ENCODE assay signal across 22 cellular contexts in the genomic region with DNA sequence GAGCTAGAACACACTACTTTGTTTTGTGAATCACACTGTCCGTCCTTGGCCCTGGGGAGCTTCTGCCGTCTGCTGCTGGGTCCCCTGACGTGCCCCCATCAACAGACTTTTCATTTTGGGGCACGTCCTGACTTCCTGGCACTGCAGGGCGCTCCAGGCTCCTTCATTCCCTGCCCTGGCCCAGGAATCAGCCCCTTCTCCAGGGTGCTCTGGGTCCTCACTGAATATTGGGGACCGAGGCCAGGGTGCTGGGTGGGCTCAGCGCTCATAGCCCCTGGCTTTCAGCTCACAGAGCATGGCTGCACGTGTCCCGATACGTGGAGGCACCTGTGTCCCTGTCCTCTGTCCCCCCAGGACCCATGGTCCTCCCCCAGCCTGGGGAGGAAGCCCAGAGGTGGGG. TPM values are rescaled to one million over a fixed set of nuclear protein-coding genes. Genes with fewer than 3 reads are reported as not detected.
DNase-seq lines count a peak whose midpoint lies in the region; ATAC-seq, FAIRE-seq and TF ChIP-seq lines count a peak whose summit lies in the region.
"Had no signal": no experiment of that assay in that cellular context is flagged by ENCODE, and none has a peak within 500 bp of the region (broad histone marks: within the 10 kb centered on the region; RNA-seq: fewer than 3 reads in every experiment).

No MANE protein-coding gene starts in this region.

- TF ChIP-seq CTCF in HepG2 (CRISPR knock-in tag; IDR thresholded peaks at IDR 0.05) (no peak), right lobe of liver (IDR thresholded peaks at IDR 0.05) (no peak), omental fat pad (IDR thresholded peaks at IDR 0.05) (no peak)

- no peak overlapping the region for H2BK120ac ChIP-seq in mesenchymal stem cell (ENCODE audit: low read depth, low read length)

- H3K4me3 ChIP-seq in HepG2 (replicated peaks in 1 of 3; ENCODE audit: insufficient read depth in 1 of 3, low read depth in 2 of 3, low read length in 3 of 3) = no peak overlapping the region
- H3K4me3 ChIP-seq in right lobe of liver = no peak overlapping the region
- no peak overlapping the region for H3K4me3 ChIP-seq in mesenchymal stem cell (ENCODE audit: insufficient read depth in 1 of 2, low read depth in 1 of 2, low read length in 2 of 2)
- H3K4me3 ChIP-seq: GM23248 had no signal

- intact Hi-C loops in HepG2 (cut with micrococcal nuclease; ENCODE audit: unreplicated experiment) (no loop called here), right lobe of liver (cut with DNase I) (no loop called here)

- DNase-seq in HepG2 (ENCODE audit: low spot score) (no peak), right lobe of liver (no peak), mesenchymal stem cell (no peak), omental fat pad (ENCODE audit: low spot score) (no peak), CD1c-positive myeloid dendritic cell (ENCODE audit: extremely low spot score) (no peak), NOMO-1 treated with DMSO at 0.1 percent for 48 hours (lab: John Stamatoyannopoulos, UW; ENCODE audit: unreplicated experiment) (no peak)
- DNase-seq: 8988T; AML-193; C1 segment of cervical spinal cord; Calu3; CD8-positive, alpha-beta memory T cell; DMS153; GM23248; H9; Kasumi-1; NCI-H1417; NCI-H187; NCI-H446; NCI-H526; SHP77; SW 1271 had no signal

- H2BK5ac ChIP-seq in mesenchymal stem cell (ENCODE audit: low read depth, low read length, poor library complexity, severe bottlenecking) = no peak overlapping the region

- BruUV-seq in HepG2 (replicated peaks; lab: Mats Ljungman, UMichigan) = no TSS peak

- TF ChIP-seq EP300 in HepG2 (IDR thresholded peaks at IDR 0.05; ENCODE audit: low read depth in 2 of 2, low read length in 2 of 2) (no peak), HepG2 (CRISPR knock-in tag; IDR thresholded peaks at IDR 0.05; ENCODE audit: borderline replicate concordance) (no peak)

- H3K9ac ChIP-seq in HepG2 (ENCODE audit: insufficient read depth, low read depth, low read length) (no peak overlapping the region), mesenchymal stem cell (ENCODE audit: low read length) (no peak overlapping the region)
- H3K9ac ChIP-seq: GM23248 had no signal

- H4K8ac ChIP-seq in mesenchymal stem cell (ENCODE audit: low read length) = no peak overlapping the region

- TF ChIP-seq POLR2A in HepG2 (IDR thresholded peaks at IDR 0.05; ENCODE audit: insufficient read depth in 1 of 2, low read depth in 2 of 2, low read length in 2 of 2) (no peak), right lobe of liver (IDR thresholded peaks at IDR 0.05) (no peak)

- POLR2A ChIA-PET in HepG2 (lab: Yijun Ruan, JAX) = interaction anchor here (1.0 kb wide), 1 partner anchor 624 kb away, joined by 3 read pairs; no protein-coding TSS in a partner anchor

- H3K14ac ChIP-seq in mesenchymal stem cell (ENCODE audit: low read length in 2 of 2) = no peak overlapping the region

- H3K9me3 ChIP-seq in HepG2 (ENCODE audit: low read length) (no peaks in the 10 kb centered on the region), right lobe of liver (no peaks in the 10 kb centered on the region), mesenchymal stem cell (ENCODE audit: control insufficient read depth, low read length) (no peaks in the 10 kb centered on the region)

- no peak overlapping the region for H4K91ac ChIP-seq in mesenchymal stem cell (ENCODE audit: low read length)

- H3K27ac ChIP-seq in HepG2 (ENCODE audit: extremely low read length, insufficient read depth, low read length) (no peak overlapping the region), right lobe of liver (no peak overlapping the region), mesenchymal stem cell (ENCODE audit: low read length, poor library complexity, severe bottlenecking) (no peak overlapping the region)
- H3K27ac ChIP-seq: GM23248 had no signal

- no peak overlapping the region for H3K4ac ChIP-seq in mesenchymal stem cell (ENCODE audit: low read depth in 1 of 2, low read length in 2 of 2)

- no peak overlapping the region for H3K4me2 ChIP-seq in HepG2 (ENCODE audit: low read depth, low read length)
- H3K4me2 ChIP-seq in mesenchymal stem cell (ENCODE audit: low read length, poor library complexity, severe bottlenecking) = no peak overlapping the region

- CTCF ChIA-PET in HepG2 (lab: Yijun Ruan, JAX; ENCODE audit: low intra/inter-chr PET ratio, low total read pairs) = no interaction called here

- in situ Hi-C loops in HepG2 (cut with HindIII; ENCODE audit: extremely low pct_ligation_motif_present, low pct_unique_long_range_greater_than_20kb) = no loop called here

- H2BK15ac ChIP-seq in mesenchymal stem cell (ENCODE audit: low read depth, poor library complexity, severe bottlenecking) = no peak overlapping the region

- H4K20me1 ChIP-seq in HepG2 (ENCODE audit: insufficient read depth, low read length) = no peaks in the 10 kb centered on the region

- peak overlapping the region; percentile 30 for H2AK5ac ChIP-seq in mesenchymal stem cell (ENCODE audit: low read length, severe bottlenecking)

- H3K4me1 ChIP-seq in HepG2 (ENCODE audit: insufficient read depth, low read length) = 0 out of 2 replicates have a peak, but pooled peaks cover 2% of the 10 kb centered on the region
- no peaks in the 10 kb centered on the region for H3K4me1 ChIP-seq in right lobe of liver
- peaks cover 55% of the 10 kb centered on the region for H3K4me1 ChIP-seq in mesenchymal stem cell (ENCODE audit: control insufficient read depth, insufficient read depth, low read depth, low read length)

- no peak overlapping the region for H2BK12ac ChIP-seq in mesenchymal stem cell (ENCODE audit: low read length in 2 of 2)

- peaks cover 10% of the 10 kb centered on the region for H3K79me1 ChIP-seq in mesenchymal stem cell (replicated peaks; ENCODE audit: low read length, poor library complexity, severe bottlenecking)

- H3K27me3 ChIP-seq in HepG2 (ENCODE audit: control insufficient read depth in 1 of 2, insufficient read depth in 2 of 2, low read length in 2 of 2) (no peaks in the 10 kb centered on the region), right lobe of liver (no peaks in the 10 kb centered on the region), mesenchymal stem cell (ENCODE audit: control insufficient read depth in 1 of 2, insufficient read depth in 1 of 2, low read length in 2 of 2) (no peaks in the 10 kb centered on the region)

- H3K23ac ChIP-seq in mesenchymal stem cell (ENCODE audit: low read length in 2 of 2) = no peak overlapping the region

- H3K79me2 ChIP-seq in HepG2 (ENCODE audit: insufficient read depth, low read length) = no peaks in the 10 kb centered on the region

- no peak for TF ChIP-seq RAD21 in HepG2 (CRISPR knock-in tag; IDR thresholded peaks at IDR 0.05)

- no peak overlapping the region for H3K18ac ChIP-seq in mesenchymal stem cell (ENCODE audit: low read depth in 1 of 2, low read length in 2 of 2)

- FAIRE-seq in HepG2 (lab: Jason Lieb, UNC) = no peak
- FAIRE-seq: GM12891 had no signal

- WGBS in HepG2 (ENCODE audit: low lambda C conversion rate) = 100% methylated on average over 5 of the region's 10 CpGs
- WGBS in right lobe of liver (ENCODE audit: insufficient coverage, low coverage, low lambda C conversion rate, missing lambda C conversion rate) = no CpG with 5 or more reads among the region's 10 CpGs
- WGBS in mesenchymal stem cell = 87% methylated on average over 10 of the region's 10 CpGs

- H2AFZ ChIP-seq in HepG2 (ENCODE audit: low read length) = no peak overlapping the region
- H2AFZ ChIP-seq in mesenchymal stem cell (ENCODE audit: low read depth, low read length) = no peak overlapping the region
- H2AFZ ChIP-seq: GM23248 had no signal

- ATAC-seq in HepG2 (no peak), right lobe of liver (no peak), omental fat pad (ENCODE audit: low FRiP score) (no peak)

- H3K36me3 ChIP-seq in HepG2 (replicated peaks in 1 of 2; ENCODE audit: control insufficient read depth in 1 of 2, insufficient read depth in 2 of 2, low read length in 2 of 2) (peaks cover 3 to 6% of the 10 kb centered on the region in 2 experiments; a peak in 2 of 5 replicates), right lobe of liver (no peaks in the 10 kb centered on the region), mesenchymal stem cell (ENCODE audit: control insufficient read depth in 1 of 2, insufficient read depth in 2 of 2, low read depth in 1 of 2, low read length in 2 of 2) (peaks cover 50 to 69% of the 10 kb centered on the region in 2 experiments)

RNA-seq across cellular contexts. Expression of gene TSPAN4, which starts 22.3 kb away (rescaled TPM):
- total RNA-seq in HepG2 (2016; rRNA removed; fragmentation: Illumina TruSeq; extraction: Trizol) (13.2 and 31.7 TPM in 2 replicates), right lobe of liver (10 to 100 TPM; 14.9 to 80.6 (median 30.5) TPM), omental fat pad (100 to 1,000 TPM; 145 to 234 (median 175) TPM)
- 8.9 and 10.0 TPM in 2 replicates for total RNA-seq in HepG2 (2016; cell fraction: cytosol; rRNA removed; fragmentation: Illumina TruSeq; extraction: Trizol; ENCODE audit: low read depth)
- total RNA-seq in HepG2 (2016; cell fraction: insoluble cytoplasmic fraction; rRNA removed; fragmentation: Illumina TruSeq; extraction: Trizol) = 12.0 and 31.8 TPM in 2 replicates
- total RNA-seq in HepG2 (2016; cell fraction: membrane; rRNA removed; fragmentation: Illumina TruSeq; extraction: Trizol) = 11.0 and 13.5 TPM in 2 replicates
- total RNA-seq in HepG2 (2016; cell fraction: nucleus; rRNA removed; fragmentation: Illumina TruSeq; extraction: Trizol) = 26.1 and 32.6 TPM in 2 replicates
- polyA plus RNA-seq in HepG2 (2011; rRNA removed) = 68.3 and 88.5 TPM in 2 replicates
- polyA plus RNA-seq in HepG2 (2011; cell fraction: cytosol; rRNA removed) = 60.2 and 113 TPM in 2 replicates
- polyA plus RNA-seq in HepG2 (2011; cell fraction: nucleus; rRNA removed) = 232 and 327 TPM in 2 replicates
- polyA plus RNA-seq in HepG2 (2012) = 22.7 and 28.5 TPM in 2 replicates
- 10.4 TPM in 2 replicates for polyA plus RNA-seq in HepG2 (2016; cell fraction: cytosol; fragmentation: Illumina TruSeq; extraction: Trizol; ENCODE audit: low read depth)
- polyA plus RNA-seq in HepG2 (2016; cell fraction: insoluble cytoplasmic fraction; fragmentation: Illumina TruSeq; extraction: Trizol; ENCODE audit: low read depth) = 11.8 and 12.7 TPM in 2 replicates
- 8.5 and 12.0 TPM in 2 replicates for polyA plus RNA-seq in HepG2 (2016; cell fraction: membrane; fragmentation: Illumina TruSeq; extraction: Trizol; ENCODE audit: low read depth)
- 59.4 and 62.8 TPM in 2 replicates for polyA plus RNA-seq in HepG2 (2016; cell fraction: nucleus; fragmentation: Illumina TruSeq; extraction: Trizol; ENCODE audit: insufficient read depth, low read depth)
- 59.6 and 124 TPM in 2 replicates for polyA minus RNA-seq in HepG2 (2011; rRNA and poly(A)+ RNA removed; ENCODE audit: low replicate concordance)
- polyA minus RNA-seq in HepG2 (2011; cell fraction: cytosol; rRNA and poly(A)+ RNA removed) = 24.9 and 25.9 TPM in 2 replicates
- polyA minus RNA-seq in HepG2 (2011; cell fraction: nucleus; rRNA and poly(A)+ RNA removed) = 16.4 and 16.9 TPM in 2 replicates
- polyA plus RNA-seq in mesenchymal stem cell (2013, experiment 1 of 2) = 121 TPM
- 117 TPM for polyA plus RNA-seq in mesenchymal stem cell (2013, experiment 2 of 2)

RNA-seq across cellular contexts. Expression of gene POLR2L, which starts 22.6 kb away (rescaled TPM):
- 114 and 146 TPM in 2 replicates for total RNA-seq in HepG2 (2016; rRNA removed; fragmentation: Illumina TruSeq; extraction: Trizol)
- 37.0 and 48.5 TPM in 2 replicates for total RNA-seq in HepG2 (2016; cell fraction: cytosol; rRNA removed; fragmentation: Illumina TruSeq; extraction: Trizol; ENCODE audit: low read depth)
- 113 and 136 TPM in 2 replicates for total RNA-seq in HepG2 (2016; cell fraction: insoluble cytoplasmic fraction; rRNA removed; fragmentation: Illumina TruSeq; extraction: Trizol)
- 68.6 and 79.8 TPM in 2 replicates for total RNA-seq in HepG2 (2016; cell fraction: membrane; rRNA removed; fragmentation: Illumina TruSeq; extraction: Trizol)
- 34.9 and 39.5 TPM in 2 replicates for total RNA-seq in HepG2 (2016; cell fraction: nucleus; rRNA removed; fragmentation: Illumina TruSeq; extraction: Trizol)
- 104 and 115 TPM in 2 replicates for polyA plus RNA-seq in HepG2 (2011; rRNA removed)
- 35.1 and 78.0 TPM in 2 replicates for polyA plus RNA-seq in HepG2 (2011; cell fraction: cytosol; rRNA removed)
- 44.7 and 47.4 TPM in 2 replicates for polyA plus RNA-seq in HepG2 (2011; cell fraction: nucleus; rRNA removed)
- polyA plus RNA-seq in HepG2 (2012) = 57.4 and 93.8 TPM in 2 replicates
- polyA plus RNA-seq in HepG2 (2016; cell fraction: cytosol; fragmentation: Illumina TruSeq; extraction: Trizol; ENCODE audit: low read depth) = 58.6 and 89.5 TPM in 2 replicates
- polyA plus RNA-seq in HepG2 (2016; cell fraction: insoluble cytoplasmic fraction; fragmentation: Illumina TruSeq; extraction: Trizol; ENCODE audit: low read depth) = 221 and 225 TPM in 2 replicates
- 90.2 and 102 TPM in 2 replicates for polyA plus RNA-seq in HepG2 (2016; cell fraction: membrane; fragmentation: Illumina TruSeq; extraction: Trizol; ENCODE audit: low read depth)
- polyA plus RNA-seq in HepG2 (2016; cell fraction: nucleus; fragmentation: Illumina TruSeq; extraction: Trizol; ENCODE audit: insufficient read depth, low read depth) = 84.0 and 90.2 TPM in 2 replicates
- 129 and 143 TPM in 2 replicates for polyA minus RNA-seq in HepG2 (2011; rRNA and poly(A)+ RNA removed; ENCODE audit: low replicate concordance)
- polyA minus RNA-seq in HepG2 (2011; cell fraction: cytosol; rRNA and poly(A)+ RNA removed) = 35.6 and 37.0 TPM in 2 replicates
- 27.3 and 33.1 TPM in 2 replicates for polyA minus RNA-seq in HepG2 (2011; cell fraction: nucleus; rRNA and poly(A)+ RNA removed)
- total RNA-seq in right lobe of liver = 10 to 100 TPM; 34.5 to 88.1 (median 72.9) TPM
- 439 TPM for polyA plus RNA-seq in mesenchymal stem cell (2013, experiment 1 of 2)
- polyA plus RNA-seq in mesenchymal stem cell (2013, experiment 2 of 2) = 458 TPM
- 100 to 1,000 TPM in 3 of 4 donors, 10 to 100 TPM in 1; 95.5 to 165 (median 110) TPM for total RNA-seq in omental fat pad

RNA-seq across cellular contexts. Expression of gene CD151, which starts 32.2 kb away (rescaled TPM):
- 54.0 and 125 TPM in 2 replicates for total RNA-seq in HepG2 (2016; rRNA removed; fragmentation: Illumina TruSeq; extraction: Trizol)
- 31.5 and 37.4 TPM in 2 replicates for total RNA-seq in HepG2 (2016; cell fraction: cytosol; rRNA removed; fragmentation: Illumina TruSeq; extraction: Trizol; ENCODE audit: low read depth)
- total RNA-seq in HepG2 (2016; cell fraction: insoluble cytoplasmic fraction; rRNA removed; fragmentation: Illumina TruSeq; extraction: Trizol) = 60.0 and 126 TPM in 2 replicates
- total RNA-seq in HepG2 (2016; cell fraction: membrane; rRNA removed; fragmentation: Illumina TruSeq; extraction: Trizol) = 34.7 and 43.1 TPM in 2 replicates
- 93.4 and 110 TPM in 2 replicates for total RNA-seq in HepG2 (2016; cell fraction: nucleus; rRNA removed; fragmentation: Illumina TruSeq; extraction: Trizol)
- 197 and 287 TPM in 2 replicates for polyA plus RNA-seq in HepG2 (2011; rRNA removed)
- 200 and 252 TPM in 2 replicates for polyA plus RNA-seq in HepG2 (2011; cell fraction: cytosol; rRNA removed)
- 375 and 396 TPM in 2 replicates for polyA plus RNA-seq in HepG2 (2011; cell fraction: nucleus; rRNA removed)
- 93.8 and 141 TPM in 2 replicates for polyA plus RNA-seq in HepG2 (2012)
- 36.4 and 45.9 TPM in 2 replicates for polyA plus RNA-seq in HepG2 (2016; cell fraction: cytosol; fragmentation: Illumina TruSeq; extraction: Trizol; ENCODE audit: low read depth)
- 54.8 and 63.7 TPM in 2 replicates for polyA plus RNA-seq in HepG2 (2016; cell fraction: insoluble cytoplasmic fraction; fragmentation: Illumina TruSeq; extraction: Trizol; ENCODE audit: low read depth)
- 41.9 and 45.5 TPM in 2 replicates for polyA plus RNA-seq in HepG2 (2016; cell fraction: membrane; fragmentation: Illumina TruSeq; extraction: Trizol; ENCODE audit: low read depth)
- polyA plus RNA-seq in HepG2 (2016; cell fraction: nucleus; fragmentation: Illumina TruSeq; extraction: Trizol; ENCODE audit: insufficient read depth, low read depth) = 208 and 218 TPM in 2 replicates
- polyA minus RNA-seq in HepG2 (2011; rRNA and poly(A)+ RNA removed; ENCODE audit: low replicate concordance) = 312 and 492 TPM in 2 replicates
- 90.0 and 90.8 TPM in 2 replicates for polyA minus RNA-seq in HepG2 (2011; cell fraction: cytosol; rRNA and poly(A)+ RNA removed)
- 60.9 and 80.8 TPM in 2 replicates for polyA minus RNA-seq in HepG2 (2011; cell fraction: nucleus; rRNA and poly(A)+ RNA removed)
- 100 to 1,000 TPM in 5 of 6 experiments, 10 to 100 TPM in 1; 70.8 to 156 (median 135) TPM for total RNA-seq in right lobe of liver
- polyA plus RNA-seq in mesenchymal stem cell (2013, experiment 1 of 2) = 315 TPM
- 301 TPM for polyA plus RNA-seq in mesenchymal stem cell (2013, experiment 2 of 2)
- total RNA-seq in omental fat pad = 100 to 1,000 TPM; 328 to 675 (median 614) TPM

RNA-seq across cellular contexts. Expression of gene CRACR2B, which starts 37.2 kb away (rescaled TPM):
- total RNA-seq in HepG2 (2016; rRNA removed; fragmentation: Illumina TruSeq; extraction: Trizol) = 8.9 and 14.9 TPM in 2 replicates
- total RNA-seq in HepG2 (2016; cell fraction: cytosol; rRNA removed; fragmentation: Illumina TruSeq; extraction: Trizol; ENCODE audit: low read depth) = 5.5 and 5.9 TPM in 2 replicates
- 8.5 and 12.6 TPM in 2 replicates for total RNA-seq in HepG2 (2016; cell fraction: insoluble cytoplasmic fraction; rRNA removed; fragmentation: Illumina TruSeq; extraction: Trizol)
- 6.6 and 10.0 TPM in 2 replicates for total RNA-seq in HepG2 (2016; cell fraction: membrane; rRNA removed; fragmentation: Illumina TruSeq; extraction: Trizol)
- 10.8 and 16.7 TPM in 2 replicates for total RNA-seq in HepG2 (2016; cell fraction: nucleus; rRNA removed; fragmentation: Illumina TruSeq; extraction: Trizol)
- 21.0 and 27.7 TPM in 2 replicates for polyA plus RNA-seq in HepG2 (2011; rRNA removed)
- polyA plus RNA-seq in HepG2 (2011; cell fraction: cytosol; rRNA removed) = 9.8 and 16.5 TPM in 2 replicates
- polyA plus RNA-seq in HepG2 (2011; cell fraction: nucleus; rRNA removed) = 278 and 343 TPM in 2 replicates
- polyA plus RNA-seq in HepG2 (2012) = 10.5 and 14.8 TPM in 2 replicates
- 8.3 and 10.9 TPM in 2 replicates for polyA plus RNA-seq in HepG2 (2016; cell fraction: cytosol; fragmentation: Illumina TruSeq; extraction: Trizol; ENCODE audit: low read depth)
- polyA plus RNA-seq in HepG2 (2016; cell fraction: insoluble cytoplasmic fraction; fragmentation: Illumina TruSeq; extraction: Trizol; ENCODE audit: low read depth) = 14.8 and 17.4 TPM in 2 replicates
- polyA plus RNA-seq in HepG2 (2016; cell fraction: membrane; fragmentation: Illumina TruSeq; extraction: Trizol; ENCODE audit: low read depth) = 11.2 and 14.5 TPM in 2 replicates
- polyA plus RNA-seq in HepG2 (2016; cell fraction: nucleus; fragmentation: Illumina TruSeq; extraction: Trizol; ENCODE audit: insufficient read depth, low read depth) = 48.6 and 55.2 TPM in 2 replicates
- 3.4 and 13.9 TPM in 2 replicates for polyA minus RNA-seq in HepG2 (2011; rRNA and poly(A)+ RNA removed; ENCODE audit: low replicate concordance)
- polyA minus RNA-seq in HepG2 (2011; cell fraction: cytosol; rRNA and poly(A)+ RNA removed) = 7.5 and 8.4 TPM in 2 replicates
- polyA minus RNA-seq in HepG2 (2011; cell fraction: nucleus; rRNA and poly(A)+ RNA removed) = 22.7 and 23.2 TPM in 2 replicates
- total RNA-seq in right lobe of liver = 1 to 10 TPM; 2.2 to 4.0 (median 3.1) TPM
- polyA plus RNA-seq in mesenchymal stem cell (2013, experiment 1 of 2) = 0.58 TPM
- 0.34 TPM for polyA plus RNA-seq in mesenchymal stem cell (2013, experiment 2 of 2)
- 10 to 100 TPM in 1 of 4 donors, 1 to 10 TPM in 3; 6.3 to 39.7 (median 6.9) TPM for total RNA-seq in omental fat pad
- polyA plus RNA-seq: CD8-positive, alpha-beta memory T cell had no signal

RNA-seq across cellular contexts. Expression of gene CHID1, which starts 45.7 kb away (rescaled TPM):
- total RNA-seq in HepG2 (2016; rRNA removed; fragmentation: Illumina TruSeq; extraction: Trizol) (39.6 and 65.1 TPM in 2 replicates), right lobe of liver (100 to 1,000 TPM in 1 of 6 experiments, 10 to 100 TPM in 5; 61.1 to 157 (median 78.7) TPM), omental fat pad (10 to 100 TPM; 56.6 to 90.5 (median 79.8) TPM)
- total RNA-seq in HepG2 (2016; cell fraction: cytosol; rRNA removed; fragmentation: Illumina TruSeq; extraction: Trizol; ENCODE audit: low read depth) = 33.8 and 46.6 TPM in 2 replicates
- total RNA-seq in HepG2 (2016; cell fraction: insoluble cytoplasmic fraction; rRNA removed; fragmentation: Illumina TruSeq; extraction: Trizol) = 38.9 and 71.7 TPM in 2 replicates
- 45.9 and 51.6 TPM in 2 replicates for total RNA-seq in HepG2 (2016; cell fraction: membrane; rRNA removed; fragmentation: Illumina TruSeq; extraction: Trizol)
- 60.6 and 61.3 TPM in 2 replicates for total RNA-seq in HepG2 (2016; cell fraction: nucleus; rRNA removed; fragmentation: Illumina TruSeq; extraction: Trizol)
- polyA plus RNA-seq in HepG2 (2011; rRNA removed) = 93.6 and 102 TPM in 2 replicates
- 113 and 124 TPM in 2 replicates for polyA plus RNA-seq in HepG2 (2011; cell fraction: cytosol; rRNA removed)
- polyA plus RNA-seq in HepG2 (2011; cell fraction: nucleus; rRNA removed) = 70.7 and 76.1 TPM in 2 replicates
- 49.7 and 66.2 TPM in 2 replicates for polyA plus RNA-seq in HepG2 (2012)
- 34.4 and 49.9 TPM in 2 replicates for polyA plus RNA-seq in HepG2 (2016; cell fraction: cytosol; fragmentation: Illumina TruSeq; extraction: Trizol; ENCODE audit: low read depth)
- 41.0 and 42.5 TPM in 2 replicates for polyA plus RNA-seq in HepG2 (2016; cell fraction: insoluble cytoplasmic fraction; fragmentation: Illumina TruSeq; extraction: Trizol; ENCODE audit: low read depth)
- polyA plus RNA-seq in HepG2 (2016; cell fraction: membrane; fragmentation: Illumina TruSeq; extraction: Trizol; ENCODE audit: low read depth) = 38.3 and 51.4 TPM in 2 replicates
- 96.7 and 105 TPM in 2 replicates for polyA plus RNA-seq in HepG2 (2016; cell fraction: nucleus; fragmentation: Illumina TruSeq; extraction: Trizol; ENCODE audit: insufficient read depth, low read depth)
- polyA minus RNA-seq in HepG2 (2011; rRNA and poly(A)+ RNA removed; ENCODE audit: low replicate concordance) = 40.3 and 91.1 TPM in 2 replicates
- 32.6 and 33.2 TPM in 2 replicates for polyA minus RNA-seq in HepG2 (2011; cell fraction: cytosol; rRNA and poly(A)+ RNA removed)
- polyA minus RNA-seq in HepG2 (2011; cell fraction: nucleus; rRNA and poly(A)+ RNA removed) = 25.8 and 26.1 TPM in 2 replicates
- polyA plus RNA-seq in mesenchymal stem cell (2013, experiment 1 of 2) = 67.7 TPM
- polyA plus RNA-seq in mesenchymal stem cell (2013, experiment 2 of 2) = 65.9 TPM
